ENCODE assay signal across 28 cellular contexts in the genomic region with DNA sequence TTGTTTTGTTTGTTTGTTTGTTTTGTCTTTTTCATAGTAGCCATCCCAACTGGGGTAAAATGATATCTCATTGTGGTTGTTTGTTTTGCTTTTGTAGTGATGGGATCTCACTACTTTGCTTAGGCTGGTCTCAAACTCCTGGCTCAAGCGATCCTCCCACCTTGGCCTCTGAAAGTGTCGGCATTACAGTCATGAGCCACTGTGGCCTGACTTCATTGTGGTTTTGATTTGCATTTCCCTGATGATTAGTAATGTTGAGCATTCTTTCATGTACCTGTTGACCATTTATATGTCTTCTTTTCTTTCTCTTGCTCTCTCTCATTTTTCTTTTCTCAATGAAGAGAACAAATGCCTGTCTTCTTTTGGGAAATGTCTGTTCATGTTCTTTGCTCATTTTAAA. TPM values are rescaled to one million over a fixed set of nuclear protein-coding genes. Genes with fewer than 3 reads are reported as not detected.
"Had no signal": no experiment of that assay in that cellular context is flagged by ENCODE, and none has a peak within 500 bp of the region (broad histone marks: within the 10 kb centered on the region; RNA-seq: fewer than 3 reads in every experiment).

No MANE protein-coding gene starts in this region.

- H3K36me3 ChIP-seq: ascending aorta had no signal

- H3K36me3 Mint-ChIP-seq: T-cell had no signal

- H3K4me3 Mint-ChIP-seq: activated CD4-positive, alpha-beta memory T cell treated with anti-CD3 and anti-CD28 coated beads, Interleukin-2, amount 10 ng/mL, durations not matched to agents 7 days and 5 days; activated CD4-positive, alpha-beta T cell treated with anti-CD3 and anti-CD28 coated beads for 36 hours; activated naive CD8-positive, alpha-beta T cell treated with anti-CD3 and anti-CD28 coated beads, Interleukin-2, amount 50 U/mL, for 24 hours; T-cell had no signal

- H3K4me3 ChIP-seq: ascending aorta, body of pancreas had no signal

- H3K27ac Mint-ChIP-seq: activated CD4-positive, alpha-beta memory T cell treated with anti-CD3 and anti-CD28 coated beads, Interleukin-2, amount 10 ng/mL, durations not matched to agents 7 days and 5 days; activated CD4-positive, alpha-beta T cell treated with anti-CD3 and anti-CD28 coated beads for 36 hours; activated naive CD4-positive, alpha-beta T cell treated with anti-CD3 and anti-CD28 coated beads, Interleukin-2, amount 50 U/mL, for 72 hours; activated naive CD8-positive, alpha-beta T cell treated with anti-CD3 and anti-CD28 coated beads, Interleukin-2, amount 50 U/mL, for 24 hours; T-cell had no signal

- H3K27ac ChIP-seq: ascending aorta, body of pancreas, VCaP had no signal

- H3K4me1 ChIP-seq: ascending aorta, body of pancreas had no signal

- H3K4me1 Mint-ChIP-seq: activated CD4-positive, alpha-beta memory T cell treated with anti-CD3 and anti-CD28 coated beads, Interleukin-2, amount 10 ng/mL, durations not matched to agents 7 days and 5 days; activated CD4-positive, alpha-beta T cell treated with anti-CD3 and anti-CD28 coated beads for 36 hours; activated naive CD8-positive, alpha-beta T cell treated with anti-CD3 and anti-CD28 coated beads, Interleukin-2, amount 50 U/mL, for 24 hours; T-cell had no signal

- H3K27me3 ChIP-seq: ascending aorta, body of pancreas had no signal

- FAIRE-seq: bronchial epithelial cell had no signal

- DNase-seq: activated CD4-positive, alpha-beta memory T cell treated with anti-CD3 and anti-CD28 coated beads, Interleukin-2, amount 10 ng/mL, durations not matched to agents 7 days and 5 days; activated CD4-positive, alpha-beta T cell treated with anti-CD3 and anti-CD28 coated beads for 36 hours; activated CD4-positive, alpha-beta T cell treated with anti-CD3 and anti-CD28 coated beads, Interleukin-2, amount 50 U/mL, for 1 hour; activated naive CD4-positive, alpha-beta T cell; activated naive CD8-positive, alpha-beta T cell treated with anti-CD3 and anti-CD28 coated beads, Interleukin-2, amount 50 U/mL, for 24 hours; amniotic stem cell; body of pancreas; central memory CD4-positive, alpha-beta T cell; Kasumi-1; NCI-H1092; NCI-H1417; NCI-H1930; NCI-H2171 treated with DMSO at 0.1 percent for 48 hours; NCI-H226; NCI-H526; NCI-H774; SIG-M5; T-cell; T-helper 2 cell; T1000 had no signal

RNA-seq across cellular contexts. Expression of a gene that starts 30.8 kb away (rescaled TPM):
- total RNA-seq: bronchial epithelial cell, chondrocyte, M059J, NCI-H460, RPMI7951 had no signal

RNA-seq across cellular contexts. Expression of a gene that starts 33.3 kb away (rescaled TPM):
- total RNA-seq: NCI-H460 had no signal

RNA-seq across cellular contexts. Expression of a gene that starts 35.6 kb away (rescaled TPM):
- total RNA-seq: M059J, NCI-H460 had no signal
